8 cellular contexts compared by ENCODE assay signal in the genomic region with DNA sequence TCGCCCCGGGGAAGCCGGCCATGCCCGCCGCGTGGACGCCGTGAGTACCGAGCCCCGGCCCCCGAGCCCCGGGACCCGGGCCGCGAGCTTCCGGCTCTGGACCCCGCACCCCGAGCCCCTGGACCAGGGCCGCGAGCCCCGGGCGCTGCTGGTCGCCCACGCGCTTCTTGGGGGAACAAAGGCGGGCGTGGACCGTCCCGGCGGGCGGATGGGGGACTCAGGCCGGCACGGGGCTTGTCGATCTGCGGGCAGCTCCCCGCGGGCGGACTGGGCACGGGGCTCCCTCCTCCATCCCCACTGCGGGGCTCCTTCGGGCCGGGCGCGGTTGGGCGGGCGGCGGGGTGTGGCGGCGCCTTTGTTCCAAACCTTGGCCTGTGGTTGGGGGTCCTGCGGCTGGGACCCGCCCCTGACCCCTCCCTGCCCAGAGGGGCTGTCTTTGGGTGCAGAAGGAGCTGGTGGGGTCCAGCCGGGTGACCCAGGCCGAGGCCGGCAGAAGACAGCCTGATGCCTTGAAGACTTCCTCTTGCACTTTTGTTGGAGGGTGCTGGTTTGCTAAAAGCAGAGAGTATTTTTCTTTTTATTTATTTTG. TPM values are rescaled to one million over a fixed set of nuclear protein-coding genes. Genes with fewer than 3 reads are reported as not detected.
DNase-seq lines count a peak whose midpoint lies in the region; ATAC-seq and TF ChIP-seq lines count a peak whose summit lies in the region.

No MANE protein-coding gene starts in this region.

- POLR2A ChIA-PET in IMR-90 (lab: Charles Lee; ENCODE audit: unreplicated experiment) = interaction anchor here (0.6 to 1.0 kb wide), 2 partner anchors 8 to 15 kb away, joined by 3 read pairs; no protein-coding TSS in a partner anchor

- H3K27me3 ChIP-seq in BE2C (no peaks in the 10 kb centered on the region), IMR-90 (ENCODE audit: control insufficient read depth, insufficient read depth, low read length) (no peaks in the 10 kb centered on the region), ectodermal cell (ENCODE audit: control insufficient read depth, insufficient read depth, low read length, poor library complexity, severe bottlenecking) (peaks cover 7% of the 10 kb centered on the region)

- H4K5ac ChIP-seq in IMR-90 (ENCODE audit: low read depth, low read length) = peak overlapping the region; percentile 81; the same call in 1 of the 2 replicates

- in situ Hi-C loops in IMR-90 (cut with MboI; ENCODE audit: low sequenced_read_pairs) = no loop called here

- H3K23ac ChIP-seq in IMR-90 (ENCODE audit: low read depth, low read length) = peak overlapping the region; percentile 48; the same call in 1 of the 2 replicates

- peaks cover 29 to 66% of the 10 kb centered on the region in 2 experiments for H3K79me1 ChIP-seq in IMR-90 (ENCODE audit: low read depth in 1 of 2, low read length in 2 of 2)

- peak overlapping the region; percentile 32; the same call in 1 of the 2 replicates for H3K56ac ChIP-seq in IMR-90 (ENCODE audit: extremely low read depth, insufficient read depth, low read length)

- peak overlapping the region; percentile 85 for H3K4me3 Mint-ChIP-seq in natural killer cell

- H3K9me1 ChIP-seq in IMR-90 (ENCODE audit: insufficient read depth, low read length) = peaks cover 20% of the 10 kb centered on the region

- BruUV-seq in IMR-90 (replicated peaks; lab: Mats Ljungman, UMichigan) = no TSS peak

- WGBS in IMR-90 (ENCODE audit: extremely low coverage in 2 of 2, insufficient read length in 1 of 2), 2 experiments = 1% methylated on average over 15 of the region's 54 CpGs; no CpG with 5 or more reads in 1 of the 2 experiments
- WGBS in ectodermal cell, 2 experiments = 1% methylated on average over 54 of the region's 54 CpGs

- H3K4me1 ChIP-seq in BE2C (no peaks in the 10 kb centered on the region), IMR-90 (ENCODE audit: control insufficient read depth, insufficient read depth, low read length) (peaks cover 11% of the 10 kb centered on the region), ectodermal cell (ENCODE audit: control insufficient read depth, insufficient read depth, low read length) (no peaks in the 10 kb centered on the region)

- peak overlapping the region; percentile 86 for H3K9ac ChIP-seq in IMR-90 (ENCODE audit: low read depth, low read length)

- H2AFZ ChIP-seq in IMR-90 (replicated peaks; ENCODE audit: low read length, poor library complexity) = peak overlapping the region; percentile 94

- ATAC-seq in IMR-90 (ENCODE audit: low read depth) (peak; percentile 65), natural killer cell (no peak), HG02852 (IDR thresholded peaks at IDR 0.05; ENCODE audit: unreplicated experiment) (no peak)

- no peaks in the 10 kb centered on the region for H3K27me3 Mint-ChIP-seq in natural killer cell (ENCODE audit: low read depth in 2 of 2)

- no peak for DNase-seq in BE2C
- no peak for DNase-seq in IMR-90
- no peak for DNase-seq in natural killer cell
- no peak for DNase-seq in GDM1 (lab: John Stamatoyannopoulos, UW)
- no peak for DNase-seq in NCI-H446 treated with DMSO at 0.1 percent for 48 hours (lab: John Stamatoyannopoulos, UW)
- DNase-seq in head of caudate nucleus = no peak

- H3K18ac ChIP-seq in IMR-90 (ENCODE audit: low read depth, low read length) = 0 out of 2 replicates have a peak overlapping the region, but pooled peaks have one; percentile 50

- TF ChIP-seq POLR2A in IMR-90 (IDR thresholded peaks at IDR 0.05; ENCODE audit: low read depth, low read length) = no peak; the same call in 1 of the 2 replicates

- peak overlapping the region; percentile 64 for H3K14ac ChIP-seq in IMR-90 (replicated peaks; ENCODE audit: low read depth, low read length)

- H3K4me3 ChIP-seq in BE2C (ENCODE audit: low read depth, low read length) (peak overlapping the region; percentile 57), IMR-90 (ENCODE audit: insufficient read depth, low read depth, low read length) (peak overlapping the region; percentile 82), ectodermal cell (ENCODE audit: insufficient read depth, low read depth, low read length) (peak overlapping the region; percentile 66)

- H4K8ac ChIP-seq in IMR-90 (ENCODE audit: low read depth in 2 of 2, low read length in 2 of 2) = peak overlapping the region; percentile 1 to 68; a peak in 2 of 4 replicates

- no peak overlapping the region for H2BK15ac ChIP-seq in IMR-90 (ENCODE audit: low read depth, low read length)

- dilution Hi-C loops in IMR-90 (cut with HindIII; ENCODE audit: low sequenced_read_pairs, unreplicated experiment) = no loop called here

- peak overlapping the region; percentile 74 for H3K4ac ChIP-seq in IMR-90 (ENCODE audit: low read depth, low read length)

- H2BK5ac ChIP-seq in IMR-90 (ENCODE audit: low read depth, low read length, poor library complexity, severe bottlenecking) = peak overlapping the region; percentile 9

- H3K9me3 ChIP-seq in BE2C (no peaks in the 10 kb centered on the region), IMR-90 (ENCODE audit: control insufficient read depth, insufficient read depth, low read length) (no peaks in the 10 kb centered on the region), ectodermal cell (ENCODE audit: control insufficient read depth, low read length) (no peaks in the 10 kb centered on the region)

- no peaks in the 10 kb centered on the region for H3K36me3 Mint-ChIP-seq in natural killer cell

- intact Hi-C loops in IMR-90 (cut with micrococcal nuclease) = no loop called here
- intact Hi-C loops in natural killer cell (cut with micrococcal nuclease) = loop anchor here (10.0 kb wide), 2 partner anchors 56 to 116 kb away; no protein-coding TSS in a partner anchor
- intact Hi-C loops in head of caudate nucleus (cut with DNase I) = no loop called here

- H3K27ac Mint-ChIP-seq in natural killer cell = peak overlapping the region; percentile 82 to 89

- H4K91ac ChIP-seq in IMR-90 (ENCODE audit: insufficient read depth, low read depth, low read length) = peak overlapping the region; percentile 35; the same call in 1 of the 2 replicates

- peaks cover 57 to 78% of the 10 kb centered on the region in 2 donors for H3K4me1 Mint-ChIP-seq in natural killer cell

- TF ChIP-seq CTCF in BE2C (IDR thresholded peaks at IDR 0.05; ENCODE audit: low read depth, low read length) = no peak
- TF ChIP-seq CTCF in IMR-90 (conservative IDR thresholded peaks at IDR 0.05; ENCODE audit: low read depth, low read length) = no peak
- no peak for TF ChIP-seq CTCF in natural killer cell (IDR thresholded peaks at IDR 0.05)

- H2AK5ac ChIP-seq in IMR-90 (ENCODE audit: low read depth, low read length) = peak overlapping the region; percentile 81

- no peaks in the 10 kb centered on the region for H3K36me3 ChIP-seq in BE2C
- peaks cover 25% of the 10 kb centered on the region for H3K36me3 ChIP-seq in IMR-90 (ENCODE audit: control insufficient read depth, insufficient read depth, low read length)
- no peaks in the 10 kb centered on the region for H3K36me3 ChIP-seq in ectodermal cell (ENCODE audit: control insufficient read depth, insufficient read depth, low read length)

- H2AK9ac ChIP-seq in IMR-90 (replicated peaks; ENCODE audit: low read depth, low read length, poor library complexity) = peak overlapping the region; percentile 97

- no peaks in the 10 kb centered on the region for H3K9me3 Mint-ChIP-seq in natural killer cell

- H3K27ac ChIP-seq in IMR-90 (ENCODE audit: insufficient read depth, low read length) = peak overlapping the region; percentile 74
- H3K27ac ChIP-seq in ectodermal cell (ENCODE audit: insufficient read depth, low read depth, low read length, poor library complexity, severe bottlenecking) = no peak overlapping the region

- H3K4me2 ChIP-seq in IMR-90 (ENCODE audit: low read depth, low read length) = peak overlapping the region; percentile 89

- CTCF ChIA-PET in IMR-90 (lab: Yijun Ruan, JAX) = no interaction called here

- H2BK20ac ChIP-seq in IMR-90 (ENCODE audit: low read depth, low read length) = no peak overlapping the region

- H2BK120ac ChIP-seq in IMR-90 (ENCODE audit: low read depth, low read length) = no peak overlapping the region

- H4K20me1 ChIP-seq in IMR-90 (ENCODE audit: insufficient read depth, low read length) = 0 out of 2 replicates have a peak, but pooled peaks cover 6% of the 10 kb centered on the region

- TF ChIP-seq RAD21 in IMR-90 (IDR thresholded peaks at IDR 0.05; ENCODE audit: low read length) = no peak

TF ChIP-seq in IMR-90, 13 proteins besides CTCF, POLR2A, EP300 and RAD21 (continues in another document):
- TF ChIP-seq CEBPB (IDR thresholded peaks at IDR 0.05; ENCODE audit: low read depth, low read length) (no peak), NFE2L2 (IDR thresholded peaks at IDR 0.05; ENCODE audit: low read depth, low read length) (no peak), BHLHE40 (IDR thresholded peaks at IDR 0.05; ENCODE audit: low read depth, low read length) (no peak), FOS (IDR thresholded peaks at IDR 0.05; ENCODE audit: low read depth, low read length) (no peak), RFX5 (IDR thresholded peaks at IDR 0.05; ENCODE audit: low read depth, low read length) (no peak), CHD1 (IDR thresholded peaks at IDR 0.05; ENCODE audit: low read depth, low read length) (no peak), MXI1 (IDR thresholded peaks at IDR 0.05; ENCODE audit: borderline replicate concordance, low read depth, low read length) (no peak)

RNA-seq across cellular contexts. Expression of a gene that starts 25.2 kb away (rescaled TPM):
- polyA plus RNA-seq in BE2C (2012; ENCODE audit: insufficient read depth, insufficient read length, low read depth) = 184 TPM
- total RNA-seq in IMR-90 (2012; rRNA removed) (117 and 122 TPM in 2 replicates), natural killer cell (100 to 1,000 TPM; 383 to 465 (median 452) TPM)
- polyA plus RNA-seq in IMR-90 (2012; rRNA removed) = 190 and 215 TPM in 2 replicates
- 170 and 354 TPM in 2 replicates for polyA plus RNA-seq in IMR-90 (2012; cell fraction: cytosol; rRNA removed)
- polyA plus RNA-seq in IMR-90 (2012; cell fraction: nucleus; rRNA removed; ENCODE audit: low replicate concordance) = 291 and 369 TPM in 2 replicates
- polyA plus RNA-seq in ectodermal cell (2013, experiment 1 of 4) = 205 TPM
- 222 TPM for polyA plus RNA-seq in ectodermal cell (2013, experiment 2 of 4)
- 187 TPM for polyA plus RNA-seq in ectodermal cell (2013, experiment 3 of 4)
- 204 TPM for polyA plus RNA-seq in ectodermal cell (2013, experiment 4 of 4)

RNA-seq across cellular contexts. Expression of a gene that starts 25.6 kb away (rescaled TPM):
- polyA plus RNA-seq in BE2C (2012; ENCODE audit: insufficient read depth, insufficient read length, low read depth) = 35.4 TPM
- total RNA-seq in IMR-90 (2012; rRNA removed) (8.9 and 9.0 TPM in 2 replicates), natural killer cell (100 to 1,000 TPM; 213 to 283 (median 221) TPM)
- polyA plus RNA-seq in IMR-90 (2012; rRNA removed) = 37.2 and 45.3 TPM in 2 replicates
- polyA plus RNA-seq in IMR-90 (2012; cell fraction: cytosol; rRNA removed) = 20.8 and 21.2 TPM in 2 replicates
- polyA plus RNA-seq in IMR-90 (2012; cell fraction: nucleus; rRNA removed; ENCODE audit: low replicate concordance) = 229 and 480 TPM in 2 replicates
- polyA plus RNA-seq in ectodermal cell (2013, experiment 1 of 4) = 26.6 TPM
- 26.3 TPM for polyA plus RNA-seq in ectodermal cell (2013, experiment 2 of 4)
- polyA plus RNA-seq in ectodermal cell (2013, experiment 3 of 4) = 18.4 TPM
- 19.3 TPM for polyA plus RNA-seq in ectodermal cell (2013, experiment 4 of 4)

Comparison
In these comparisons a context has a peak if more than half of its experiments do, and no peak if none do; other contexts are left out.
1. RNA of a gene that starts 25.6 kb away (total RNA-seq): 213 to 283 TPM in natural killer cell; 8.9 to 9.0 TPM in IMR-90; every median in the first group is over 10 times any median in the second.
2. Peak in every context shown above with its lines, with median percentiles within 50 percentile points of each other: H3K4me3 ChIP-seq.